In genomic region chr4:46372878-46373277, GRCh38 we compare ENCODE assay signal across 24 cellular contexts. TPM values are rescaled to one million over a fixed set of nuclear protein-coding genes. Genes with fewer than 3 reads are reported as not detected.
"Had no signal": no experiment of that assay in that cellular context is flagged by ENCODE, and none has a peak within 500 bp of the region (broad histone marks: within the 10 kb centered on the region; RNA-seq: fewer than 3 reads in every experiment).

No MANE protein-coding gene starts in this region.

- ATAC-seq: left colon; left lung; lower lobe of right lung; natural killer cell; right lobe of liver; stimulated activated memory B cell treated with anti-CD40 and anti-IgM and Interleukin-4, amounts not matched to agents 10 μg/mL and 1 μg/mL and 100 μg/mL, for 72 hours; stimulated activated naive CD8-positive, alpha-beta T cell treated with anti-CD3 and anti-CD28 coated beads, Interleukin-15, amount 100 ng/mL, for 72 hours had no signal

- FAIRE-seq: islet of Langerhans, kidney had no signal

- DNase-seq: immature natural killer cell; kidney; left colon; left lung; lower lobe of right lung; mammary epithelial cell; mesendoderm; naive B cell; natural killer cell; ovary; right lobe of liver; stimulated activated CD4-positive, alpha-beta T cell treated with anti-CD3 and anti-CD28 coated beads, Interleukin-1b, Interleukin-23, amount 100 ng/mL, for 48 hours; stimulated activated CD4-positive, alpha-beta T cell treated with anti-CD3 and anti-CD28 coated beads, Interleukin-2, amount 100 ng/mL, for 48 hours; stimulated activated CD4-positive, alpha-beta T cell treated with anti-CD3 and anti-CD28 coated beads, Interleukin-4, amount 100 ng/mL, for 4 hours; stimulated activated CD8-positive, alpha-beta memory T cell treated with anti-CD3 and anti-CD28 coated beads, Interleukin-4, amount 100 ng/mL, for 48 hours; stimulated activated naive CD4-positive, alpha-beta T cell treated with Interleukin-2 at 50 U/mL for 16 hours; stimulated activated naive CD8-positive, alpha-beta T cell treated with anti-CD3 and anti-CD28 coated beads, Interleukin-15, amount 100 ng/mL, for 72 hours; substantia nigra; uterus had no signal

RNA-seq across cellular contexts. Expression of gene GABRA2, which starts 17.1 kb away (rescaled TPM):
- total RNA-seq: mammary epithelial cell, mononuclear cell, natural killer cell, pulmonary artery endothelial cell had no signal
- polyA plus RNA-seq: immature natural killer cell, liver had no signal
